24 cellular contexts compared by ENCODE assay signal in genomic region chr3:98801042-98801747, GRCh38. TPM values are rescaled to one million over a fixed set of nuclear protein-coding genes. Genes with fewer than 3 reads are reported as not detected.
A peak's percentile ranks its signal among the peaks of the same experiment; 100 is the strongest.
DNase-seq lines count a peak whose midpoint lies in the region; ATAC-seq and TF ChIP-seq lines count a peak whose summit lies in the region.
"Had no signal": no experiment of that assay in that cellular context is flagged by ENCODE, and none has a peak within 500 bp of the region (broad histone marks: within the 10 kb centered on the region; RNA-seq: fewer than 3 reads in every experiment).

No MANE protein-coding gene starts in this region.

- no peak overlapping the region for H4K8ac ChIP-seq in H9 (replicated peaks; ENCODE audit: insufficient read length, low read depth, low read length)
- H4K8ac ChIP-seq in neuronal stem cell (ENCODE audit: low read depth, low read length): no peak overlapping the region

- H3K9me3 Mint-ChIP-seq in H9: peaks cover 4 to 5% of the 10 kb centered on the region in 2 experiments; a peak in 3 of 5 replicates

- no peak overlapping the region for H2AK5ac ChIP-seq in H9 (ENCODE audit: insufficient read length, low read length)
- H2AK5ac ChIP-seq in neuronal stem cell (ENCODE audit: low read depth, low read length): no peak overlapping the region

- H4K91ac ChIP-seq in H9 (ENCODE audit: insufficient read length, low read depth, low read length) (no peak overlapping the region), neuronal stem cell (ENCODE audit: low read depth, low read length, poor library complexity) (no peak overlapping the region)

- H3K4me1 ChIP-seq in BE2C: no peaks in the 10 kb centered on the region
- no peaks in the 10 kb centered on the region for H3K4me1 ChIP-seq in H9 (ENCODE audit: insufficient read depth, low read length)
- H3K4me1 ChIP-seq in mammary epithelial cell (ENCODE audit: insufficient read depth, low read length): peaks cover 30% of the 10 kb centered on the region
- no peaks in the 10 kb centered on the region for H3K4me1 ChIP-seq in neuronal stem cell (ENCODE audit: control insufficient read depth in 2 of 2, insufficient read depth in 1 of 2, low read depth in 1 of 2, low read length in 2 of 2)
- H3K4me1 ChIP-seq in prostate gland (replicated peaks): no peaks in the 10 kb centered on the region
- H3K4me1 ChIP-seq: vagina had no signal

- H2BK20ac ChIP-seq in H9 (ENCODE audit: low read depth, low read length, poor library complexity, severe bottlenecking): no peak overlapping the region

- no peak overlapping the region for H3K4me3 Mint-ChIP-seq in H9

- H3K27ac ChIP-seq in H9 (ENCODE audit: insufficient read length, low read depth, low read length) (no peak overlapping the region), mammary epithelial cell (ENCODE audit: insufficient read depth, low read depth, low read length) (no peak overlapping the region), neuronal stem cell (replicated peaks; ENCODE audit: low read length) (no peak overlapping the region), prostate gland (no peak overlapping the region)
- H3K27ac ChIP-seq: ovary, vagina, WERI-Rb-1 had no signal

- no CpG with 5 or more reads among the region's 7 CpGs for WGBS in H9 (ENCODE audit: extremely low coverage, insufficient read length, low lambda C conversion rate)
- 96% methylated on average over 7 of the region's 7 CpGs for WGBS in mammary epithelial cell (ENCODE audit: low coverage, missing lambda C conversion rate)
- no CpG with 5 or more reads among the region's 7 CpGs for WGBS in neuronal stem cell (ENCODE audit: extremely low coverage in 2 of 2, insufficient read length in 2 of 2, insufficient replicate concordance in 1 of 2), 2 donors
- WGBS in prostate gland: 94% methylated on average over 7 of the region's 7 CpGs

- H3K9me3 ChIP-seq in BE2C (no peaks in the 10 kb centered on the region), H9 (ENCODE audit: control insufficient read depth, low read depth, low read length) (no peaks in the 10 kb centered on the region), mammary epithelial cell (replicated peaks; ENCODE audit: insufficient read depth, low read length) (no peaks in the 10 kb centered on the region), neuronal stem cell (replicated peaks in 1 of 2; ENCODE audit: control insufficient read depth in 2 of 2, insufficient read depth in 1 of 2, low read depth in 1 of 2, low read length in 2 of 2) (peaks cover 0 to 11% of the 10 kb centered on the region in 2 donors), prostate gland (no peaks in the 10 kb centered on the region)
- H3K9me3 ChIP-seq: ovary, vagina had no signal

- intact Hi-C loops in mammary epithelial cell (cut with micrococcal nuclease): loop anchor here (5.0 kb wide), 1 partner anchor 764 kb away; the partner anchor contains the start of gene GABRR3
- intact Hi-C loops in prostate gland (cut with DNase I): no loop called here

- DNase-seq in BE2C (no peak), H9 (no peak), mammary epithelial cell (no peak), medulla oblongata (ENCODE audit: extremely low spot score) (peak; percentile 36), cerebellum (ENCODE audit: low spot score) (no peak), neuronal stem cell (ENCODE audit: low spot score) (no peak), prostate gland (ENCODE audit: low spot score) (no peak)
- DNase-seq: activated gamma-delta T cell; aorta; C1 segment of cervical spinal cord; effector CD8-positive, alpha-beta T cell; foreskin fibroblast; KG1; NCI-H1694; NCI-H446 treated with DMSO at 0.1 percent for 48 hours; OCI-M1; ovary; stimulated activated naive CD4-positive, alpha-beta T cell treated with Interleukin-2 at 50 U/mL for 16 hours; SW 1271; WERI-Rb-1 had no signal

- no peak overlapping the region for H3K56ac ChIP-seq in H9 (ENCODE audit: insufficient read length, low read depth, low read length)

- TF ChIP-seq CTCF in BE2C (IDR thresholded peaks at IDR 0.05; ENCODE audit: low read depth, low read length): peak; percentile 28; the same call in 1 of the 2 replicates
- peak; percentile 58 for TF ChIP-seq CTCF in H9 (conservative IDR thresholded peaks at IDR 0.05)
- peak; percentile 10 to 21 for TF ChIP-seq CTCF in mammary epithelial cell (conservative IDR thresholded peaks at IDR 0.05 in 1 of 2, IDR thresholded peaks at IDR 0.05 in 1 of 2; ENCODE audit: extremely low read depth in 1 of 2, insufficient read depth in 1 of 2, low read depth in 1 of 2, low read length in 2 of 2)
- no peak for TF ChIP-seq CTCF in prostate gland (IDR thresholded peaks at IDR 0.05)

- peak overlapping the region in 1 of 3 experiments; percentile 57; a peak in 1 of 7 replicates for H3K27ac Mint-ChIP-seq in H9

- H3K4me2 ChIP-seq in H9 (ENCODE audit: insufficient read depth, insufficient read length, low read length) (no peak overlapping the region), mammary epithelial cell (ENCODE audit: insufficient read depth, low read depth, low read length) (no peak overlapping the region), neuronal stem cell (ENCODE audit: insufficient read depth, low read length, poor library complexity, severe bottlenecking) (no peak overlapping the region)

- H3K18ac ChIP-seq in H9 (ENCODE audit: insufficient read length, low read depth, low read length) (no peak overlapping the region), neuronal stem cell (ENCODE audit: low read length) (no peak overlapping the region)

- no peak overlapping the region for H2BK12ac ChIP-seq in H9 (ENCODE audit: insufficient read length, low read depth, low read length)
- no peak overlapping the region for H2BK12ac ChIP-seq in neuronal stem cell (ENCODE audit: low read length)

- no peak for TF ChIP-seq POLR2A in prostate gland (IDR thresholded peaks at IDR 0.05)

- no peaks in the 10 kb centered on the region for H3K79me1 ChIP-seq in H9 (ENCODE audit: insufficient read depth, low read depth, low read length, poor library complexity, severe bottlenecking)
- H3K79me1 ChIP-seq in neuronal stem cell (ENCODE audit: low read depth, low read length): no peaks in the 10 kb centered on the region

- no peaks in the 10 kb centered on the region for H3K4me1 Mint-ChIP-seq in H9

- H3K36me3 Mint-ChIP-seq in H9 (ENCODE audit: insufficient read depth in 1 of 3, low read depth in 3 of 3): peaks cover 21 to 58% (median 46%) of the 10 kb centered on the region in 3 experiments

- no peaks in the 10 kb centered on the region for H3K27me3 Mint-ChIP-seq in H9 (ENCODE audit: low read depth)

- H2BK120ac ChIP-seq in H9 (ENCODE audit: low read depth, low read length, poor library complexity, severe bottlenecking): no peak overlapping the region
- H2BK120ac ChIP-seq in neuronal stem cell (ENCODE audit: low read depth, low read length): no peak overlapping the region

- dilution Hi-C loops in mammary epithelial cell (cut with HindIII; ENCODE audit: low sequenced_read_pairs): no loop called here

- no peak overlapping the region for H3K14ac ChIP-seq in H9 (ENCODE audit: insufficient read depth, low read length)
- no peak overlapping the region for H3K14ac ChIP-seq in neuronal stem cell (ENCODE audit: low read length)

- H3K36me3 ChIP-seq in BE2C (peaks cover 16% of the 10 kb centered on the region), mammary epithelial cell (ENCODE audit: insufficient read depth, low read length) (peaks cover 49% of the 10 kb centered on the region), neuronal stem cell (replicated peaks in 1 of 2; ENCODE audit: control insufficient read depth in 2 of 2, insufficient read depth in 2 of 2, low read length in 2 of 2) (peaks cover 26 to 73% of the 10 kb centered on the region in 2 donors), prostate gland (no peaks in the 10 kb centered on the region)
- H3K36me3 ChIP-seq: ovary, vagina had no signal

- H4K20me1 ChIP-seq in H9 (ENCODE audit: control insufficient read depth, insufficient read depth, insufficient read length): no peaks in the 10 kb centered on the region
- H4K20me1 ChIP-seq in mammary epithelial cell (ENCODE audit: insufficient read depth, low read length): no peaks in the 10 kb centered on the region

- BruUV-seq in mammary epithelial cell (replicated peaks; lab: Mats Ljungman, UMichigan): no TSS peak

- CTCF ChIA-PET in mammary epithelial cell (lab: Charles Lee; ENCODE audit: low non-redundant PET): no interaction called here

- no peak overlapping the region for H3K4me3 ChIP-seq in BE2C (ENCODE audit: low read depth, low read length)
- no peak overlapping the region for H3K4me3 ChIP-seq in mammary epithelial cell (replicated peaks in 1 of 3; ENCODE audit: insufficient read depth in 1 of 3, low read depth in 2 of 3, low read length in 3 of 3)
- H3K4me3 ChIP-seq in neuronal stem cell (ENCODE audit: low read length in 2 of 2): no peak overlapping the region
- no peak overlapping the region for H3K4me3 ChIP-seq in prostate gland
- H3K4me3 ChIP-seq: ovary, vagina had no signal

- H3K4ac ChIP-seq in H9 (ENCODE audit: low read depth, low read length) (no peak overlapping the region), neuronal stem cell (ENCODE audit: low read length) (no peak overlapping the region)

- no peak overlapping the region for H3K23ac ChIP-seq in H9 (ENCODE audit: insufficient read length, low read depth, low read length)
- H3K23ac ChIP-seq in neuronal stem cell (ENCODE audit: low read depth, low read length, poor library complexity): no peak overlapping the region

- H3K79me2 ChIP-seq in H9 (ENCODE audit: insufficient read depth, low read length) (no peaks in the 10 kb centered on the region), mammary epithelial cell (ENCODE audit: insufficient read depth, low read length) (peaks cover 3% of the 10 kb centered on the region)

- H3K27me3 ChIP-seq in BE2C: no peaks in the 10 kb centered on the region
- H3K27me3 ChIP-seq in H9 (ENCODE audit: insufficient read depth, low read length): no peaks in the 10 kb centered on the region
- no peaks in the 10 kb centered on the region for H3K27me3 ChIP-seq in mammary epithelial cell (ENCODE audit: insufficient read depth, low read length)
- H3K27me3 ChIP-seq in neuronal stem cell (ENCODE audit: control insufficient read depth in 3 of 3, insufficient read depth in 3 of 3, low read depth in 1 of 3, low read length in 3 of 3): no peaks in the 10 kb centered on the region
- H3K27me3 ChIP-seq in prostate gland (replicated peaks; ENCODE audit: insufficient read depth): no peaks in the 10 kb centered on the region
- H3K27me3 ChIP-seq: ovary, vagina had no signal

- H4K5ac ChIP-seq in H9 (ENCODE audit: insufficient read length, low read depth, low read length): no peak overlapping the region

- H2BK15ac ChIP-seq in H9 (ENCODE audit: low read depth, low read length) (no peak overlapping the region), neuronal stem cell (ENCODE audit: low read length) (no peak overlapping the region)

- ATAC-seq in HG03520 (IDR thresholded peaks at IDR 0.05; ENCODE audit: unreplicated experiment): no peak

- in situ Hi-C loops in mammary epithelial cell (cut with MboI; ENCODE audit: low sequenced_read_pairs in 2 of 2): loop anchor here in 1 of 2 donors (25.0 kb wide), 1 partner anchor 764 kb away; the partner anchor contains the start of gene GABRR3

- no peak overlapping the region for H3T11ph ChIP-seq in H9 (ENCODE audit: low read length)

- no peaks in the 10 kb centered on the region for H3K23me2 ChIP-seq in H9 (ENCODE audit: insufficient read length, low read depth, low read length, poor library complexity, severe bottlenecking)

- no peak overlapping the region for H2AFZ ChIP-seq in H9 (ENCODE audit: low read length)
- no peak overlapping the region for H2AFZ ChIP-seq in mammary epithelial cell (ENCODE audit: low read depth, low read length)
- no peak overlapping the region for H2AFZ ChIP-seq in neuronal stem cell (ENCODE audit: low read length)

- H3K9ac ChIP-seq in H9 (ENCODE audit: extremely low read depth, insufficient read length, low read length) (no peak overlapping the region), mammary epithelial cell (ENCODE audit: insufficient read depth, low read length) (no peak overlapping the region), neuronal stem cell (ENCODE audit: low read depth, low read length, poor library complexity) (no peak overlapping the region)

- no peak overlapping the region for H2BK5ac ChIP-seq in H9 (ENCODE audit: insufficient read length, low read length)
- H2BK5ac ChIP-seq in neuronal stem cell (ENCODE audit: low read length): no peak overlapping the region

RNA-seq across cellular contexts. Expression of gene ST3GAL6, which starts 38.1 kb away (rescaled TPM):
- polyA plus RNA-seq in BE2C (2012; ENCODE audit: insufficient read depth, insufficient read length, low read depth): 59.5 TPM
- total RNA-seq in H9 (2021): 4.7 and 6.4 TPM in 2 replicates
- total RNA-seq in mammary epithelial cell: 1 to 10 TPM; 5.8 to 7.0 TPM
- polyA plus RNA-seq in mammary epithelial cell: 3.6 TPM
- not detected for polyA minus RNA-seq in mammary epithelial cell
- 19.8 TPM for total RNA-seq in cerebellum
- polyA plus RNA-seq in neuronal stem cell (2013, experiment 1 of 2): 6.9 TPM
- polyA plus RNA-seq in neuronal stem cell (2013, experiment 2 of 2): 7.8 TPM
- 10 to 100 TPM in 1 of 2 donors, 1 to 10 TPM in 1; 7.1 to 10.6 TPM for total RNA-seq in prostate gland
- total RNA-seq: activated CD8-positive, alpha-beta memory T cell treated with anti-CD3 and anti-CD28 coated beads for 36 hours; G401 had no signal

Comparison
In these comparisons a context has a peak if more than half of its experiments do, and no peak if none do; other contexts are left out.
1. CTCF ChIP-seq: peak in BE2C (single experiment), H9 (single experiment) and mammary epithelial cell (2 of 2); none in prostate gland (0 of 4).